In the genomic region with DNA sequence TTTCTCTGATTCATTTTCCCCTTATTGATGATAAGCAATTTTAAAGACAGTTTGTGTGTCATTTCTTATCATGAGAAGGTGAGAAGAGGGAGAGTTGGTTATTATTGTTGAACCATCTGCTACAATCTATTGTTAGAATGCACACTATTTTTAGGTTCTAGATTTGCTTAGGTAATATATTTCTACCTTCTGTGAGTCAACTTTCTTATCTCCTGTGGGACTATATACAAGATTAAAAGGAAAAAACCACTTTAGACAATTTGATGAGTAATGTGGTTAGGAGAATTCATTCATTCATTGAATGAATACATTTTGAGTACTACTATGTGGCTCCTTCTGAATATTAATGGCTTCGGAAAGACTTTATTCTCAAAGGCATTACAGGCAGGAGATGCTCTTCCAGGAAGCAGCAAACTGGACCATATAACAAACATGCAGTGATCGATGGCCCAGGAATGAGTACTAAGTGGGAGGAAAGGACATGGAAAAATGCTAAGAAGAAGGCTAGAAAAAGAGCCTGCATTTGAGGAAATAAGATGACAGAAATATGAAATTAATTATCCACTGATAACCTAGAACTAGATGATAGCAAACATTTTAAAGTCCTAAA, we compare ENCODE assay signal across 12 cellular contexts.
DNase-seq lines count a peak whose midpoint lies in the region; ATAC-seq, FAIRE-seq and TF ChIP-seq lines count a peak whose summit lies in the region.
"Had no signal": no experiment of that assay in that cellular context is flagged by ENCODE, and none has a peak within 500 bp of the region (broad histone marks: within the 10 kb centered on the region; RNA-seq: fewer than 3 reads in every experiment).

No MANE protein-coding gene starts in this region.

- H3K27me3 ChIP-seq in RWPE2 (ENCODE audit: insufficient read depth, poor library complexity, severe bottlenecking): no peaks in the 10 kb centered on the region
- H3K27me3 ChIP-seq: gastroesophageal sphincter, right lobe of liver had no signal

- H3K27ac ChIP-seq in RWPE2 (ENCODE audit: poor library complexity, severe bottlenecking): peak overlapping the region; percentile 24
- H3K27ac ChIP-seq: gastroesophageal sphincter, right lobe of liver had no signal

- no peaks in the 10 kb centered on the region for H3K36me3 ChIP-seq in RWPE2 (ENCODE audit: low read depth)
- H3K36me3 ChIP-seq: gastroesophageal sphincter, right lobe of liver had no signal

- TF ChIP-seq CTCF in RWPE2 (IDR thresholded peaks at IDR 0.05; ENCODE audit: poor library complexity, severe bottlenecking): no peak

- DNase-seq in EH (ENCODE audit: low read depth) (peak; percentile 50), RWPE2 (ENCODE audit: low spot score) (no peak), NCI-H2081 (lab: John Stamatoyannopoulos, UW) (no peak)
- DNase-seq: amniotic stem cell; CD8-positive, alpha-beta memory T cell; NCI-H345; right lobe of liver had no signal

- H3K9me3 ChIP-seq in RWPE2 (ENCODE audit: severe bottlenecking): no peaks in the 10 kb centered on the region
- H3K9me3 ChIP-seq: gastroesophageal sphincter, right lobe of liver had no signal

- ATAC-seq in GM21619 (IDR thresholded peaks at IDR 0.05; ENCODE audit: unreplicated experiment) (peak; percentile 52), RWPE2 (ENCODE audit: low read depth) (no peak), GM21390 (IDR thresholded peaks at IDR 0.05; ENCODE audit: unreplicated experiment) (no peak), GM21717 (IDR thresholded peaks at IDR 0.05; ENCODE audit: unreplicated experiment) (no peak)
- ATAC-seq: right lobe of liver had no signal

- peaks cover 32% of the 10 kb centered on the region for H3K4me1 ChIP-seq in RWPE2 (ENCODE audit: insufficient read depth, poor library complexity, severe bottlenecking)
- H3K4me1 ChIP-seq: gastroesophageal sphincter, right lobe of liver had no signal

- FAIRE-seq in islet of Langerhans (lab: Jason Lieb, UNC): peak; percentile 97

- H3K4me3 ChIP-seq in RWPE2 (ENCODE audit: severe bottlenecking): no peak overlapping the region
- H3K4me3 ChIP-seq: gastroesophageal sphincter, right lobe of liver had no signal
